In the genomic region with DNA sequence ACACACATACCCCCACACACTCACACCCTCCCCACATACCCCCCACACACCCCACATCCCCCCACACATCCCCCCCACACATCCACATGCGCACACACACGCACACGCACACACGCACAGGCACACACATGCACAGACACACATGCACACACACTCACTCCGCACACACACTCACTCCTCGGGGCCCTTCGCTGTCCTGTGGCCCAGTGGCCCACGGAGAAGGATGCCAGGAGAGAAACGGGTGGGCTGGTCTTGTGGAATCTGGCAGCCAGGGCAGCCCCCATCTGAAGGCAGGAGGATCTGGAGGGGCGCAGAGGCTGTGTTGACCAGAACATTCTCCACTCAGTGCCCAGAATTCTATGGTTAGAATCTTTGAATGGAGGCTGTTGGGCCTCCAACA, we compare ENCODE assay signal across 32 cellular contexts.
"Had no signal": no experiment of that assay in that cellular context is flagged by ENCODE, and none has a peak within 500 bp of the region (broad histone marks: within the 10 kb centered on the region; RNA-seq: fewer than 3 reads in every experiment).

No MANE protein-coding gene starts in this region.

- H3K36me3 Mint-ChIP-seq: activated naive CD8-positive, alpha-beta T cell; T-cell had no signal

- H3K27me3 Mint-ChIP-seq: activated B cell treated with CpG ODN at 0.5 μM for 24 hours; activated CD4-positive, alpha-beta memory T cell treated with anti-CD3 and anti-CD28 coated beads, Interleukin-2, amount 10 ng/mL, durations not matched to agents 7 days and 5 days; activated naive CD8-positive, alpha-beta T cell had no signal

- H3K27ac ChIP-seq: brain microvascular endothelial cell, esophagus muscularis mucosa, foreskin keratinocyte, gastrocnemius medialis, heart left ventricle, WERI-Rb-1 had no signal

- ATAC-seq: activated CD4-positive, CD25-positive, alpha-beta regulatory T cell treated with anti-CD3 and anti-CD28 coated beads, Interleukin-2, amount 50 U/mL, for 24 hours; activated T-helper 17 cell treated with anti-CD3 and anti-CD28 coated beads, Interleukin-2, amount 50 U/mL, for 72 hours; effector memory CD8-positive, alpha-beta T cell; foreskin keratinocyte; gastrocnemius medialis; heart left ventricle; T-cell had no signal

- H3K27me3 ChIP-seq: brain microvascular endothelial cell, esophagus muscularis mucosa, foreskin keratinocyte, gastrocnemius medialis had no signal

- H3K9me3 Mint-ChIP-seq: activated B cell treated with CpG ODN at 0.5 μM for 24 hours; activated CD4-positive, alpha-beta memory T cell treated with anti-CD3 and anti-CD28 coated beads, Interleukin-2, amount 10 ng/mL, durations not matched to agents 7 days and 5 days; activated T-cell treated with anti-CD3 and anti-CD28 coated beads, Interleukin-2, amount 50 U/mL, for 4 hours; activated T-helper 17 cell treated with anti-CD3 and anti-CD28 coated beads, Interleukin-2, amount 50 U/mL, for 72 hours; effector memory CD8-positive, alpha-beta T cell; T-cell; T-helper 1 cell treated with Interleukin-12 subunit alpha and Interleukin-12 subunit beta and Interleukin-4 antibody, amounts not matched to agents 30 μg/mL and 1 μg/mL, for 36 hours; T-helper 2 cell treated with Interferon-gamma antibody and Interleukin-4, amounts not matched to agents 5 μg/mL and 100 μg/mL, for 36 hours had no signal

- DNase-seq: activated B cell treated with CpG ODN at 0.5 μM for 24 hours; activated CD4-positive, alpha-beta memory T cell treated with anti-CD3 and anti-CD28 coated beads, Interleukin-2, amount 10 ng/mL, durations not matched to agents 7 days and 5 days; activated CD4-positive, alpha-beta T cell treated with anti-CD3 and anti-CD28 coated beads for 48 hours; activated CD4-positive, alpha-beta T cell treated with anti-CD3 and anti-CD28 coated beads, Interleukin-2, amount 50 U/mL, for 4 hours; activated CD8-positive, alpha-beta memory T cell treated with anti-CD3 and anti-CD28 coated beads, Interleukin-2, amount 50 U/mL, for 48 hours; activated effector memory CD4-positive, alpha-beta T cell treated with Interleukin-2 at 50 U/mL for 16 hours; activated gamma-delta T cell treated with Interleukin-2 at 50 U/mL for 16 hours; activated naive CD4-positive, alpha-beta T cell treated with anti-CD3 and anti-CD28 coated beads, Interleukin-2, amount 50 U/mL, for 16 hours; activated naive CD4-positive, alpha-beta T cell treated with Interleukin-2 at 50 U/mL for 16 hours; activated T-cell treated with anti-CD3 and anti-CD28 coated beads for 4 hours; activated T-cell treated with anti-CD3 and anti-CD28 coated beads, Interleukin-2, amount 50 U/mL, for 4 hours; amniotic stem cell; anterior cingulate cortex; brain microvascular endothelial cell; cortex of kidney; dermis blood vessel endothelial cell; effector CD4-positive, alpha-beta T cell; effector memory CD8-positive, alpha-beta T cell; erythroblast; foreskin keratinocyte; gastrocnemius medialis; glutamatergic neuron; heart left ventricle; T-cell; T1000; WERI-Rb-1 had no signal

- H3K9me3 ChIP-seq: esophagus muscularis mucosa, gastrocnemius medialis, heart left ventricle had no signal

- H3K36me3 ChIP-seq: brain microvascular endothelial cell, esophagus muscularis mucosa, gastrocnemius medialis, heart left ventricle, WERI-Rb-1 had no signal

- H3K4me1 ChIP-seq: foreskin keratinocyte, gastrocnemius medialis, heart left ventricle had no signal

- H3K4me3 Mint-ChIP-seq: activated B cell treated with CpG ODN at 0.5 μM for 24 hours; activated CD4-positive, alpha-beta memory T cell treated with anti-CD3 and anti-CD28 coated beads, Interleukin-2, amount 10 ng/mL, durations not matched to agents 7 days and 5 days; activated naive CD8-positive, alpha-beta T cell; activated T-cell treated with anti-CD3 and anti-CD28 coated beads, Interleukin-2, amount 50 U/mL, for 4 hours; activated T-helper 17 cell treated with anti-CD3 and anti-CD28 coated beads, Interleukin-2, amount 50 U/mL, for 72 hours; effector memory CD8-positive, alpha-beta T cell; T-cell; T-helper 1 cell treated with Interleukin-12 subunit alpha and Interleukin-12 subunit beta and Interleukin-4 antibody, amounts not matched to agents 30 μg/mL and 1 μg/mL, for 36 hours; T-helper 2 cell treated with Interferon-gamma antibody and Interleukin-4, amounts not matched to agents 5 μg/mL and 100 μg/mL, for 36 hours had no signal

- H3K27ac Mint-ChIP-seq: activated B cell treated with CpG ODN at 0.5 μM for 24 hours; activated CD4-positive, alpha-beta memory T cell treated with anti-CD3 and anti-CD28 coated beads, Interleukin-2, amount 10 ng/mL, durations not matched to agents 7 days and 5 days; activated naive CD8-positive, alpha-beta T cell; activated T-helper 17 cell treated with anti-CD3 and anti-CD28 coated beads, Interleukin-2, amount 50 U/mL, for 72 hours; effector memory CD8-positive, alpha-beta T cell; T-cell; T-helper 1 cell treated with Interleukin-12 subunit alpha and Interleukin-12 subunit beta and Interleukin-4 antibody, amounts not matched to agents 30 μg/mL and 1 μg/mL, for 36 hours; T-helper 2 cell treated with Interferon-gamma antibody and Interleukin-4, amounts not matched to agents 5 μg/mL and 100 μg/mL, for 36 hours had no signal

- H3K4me3 ChIP-seq: esophagus muscularis mucosa, gastrocnemius medialis, heart left ventricle had no signal

- H3K4me1 Mint-ChIP-seq: activated B cell treated with CpG ODN at 0.5 μM for 24 hours; activated CD4-positive, alpha-beta memory T cell treated with anti-CD3 and anti-CD28 coated beads, Interleukin-2, amount 10 ng/mL, durations not matched to agents 7 days and 5 days had no signal
